Comparison of ENCODE assay signal across 19 cellular contexts in the genomic region with DNA sequence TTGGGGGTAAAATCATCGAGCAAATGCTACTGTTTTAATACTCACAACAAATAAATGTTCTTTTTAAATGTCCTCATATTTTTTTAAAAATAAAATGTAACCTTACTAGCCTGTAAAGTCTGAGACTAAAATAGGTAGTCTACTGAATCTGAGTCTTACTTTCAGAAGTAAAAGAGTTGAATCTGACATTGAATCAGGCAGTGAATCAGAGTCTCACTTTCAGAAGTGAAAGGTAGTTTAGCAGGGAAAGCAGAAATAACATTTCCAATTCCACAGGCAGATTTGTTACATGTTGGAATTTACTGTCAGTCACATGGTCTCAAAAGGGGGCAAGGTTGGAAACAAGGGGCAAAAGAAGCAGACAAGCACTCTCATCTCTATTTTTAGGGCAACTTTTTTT.
DNase-seq lines count a peak whose midpoint lies in the region; ATAC-seq, FAIRE-seq and TF ChIP-seq lines count a peak whose summit lies in the region.
"Had no signal": no experiment of that assay in that cellular context is flagged by ENCODE, and none has a peak within 500 bp of the region (broad histone marks: within the 10 kb centered on the region; RNA-seq: fewer than 3 reads in every experiment).

No MANE protein-coding gene starts in this region.

- H3K9me3 Mint-ChIP-seq in naive thymus-derived CD8-positive, alpha-beta T cell: no peaks in the 10 kb centered on the region
- H3K9me3 Mint-ChIP-seq: activated naive CD4-positive, alpha-beta T cell treated with anti-CD3 and anti-CD28 coated beads, Interleukin-2, amount 10 ng/mL, durations not matched to agents 7 days and 5 days; effector memory CD8-positive, alpha-beta T cell had no signal

- no TSS peak for BruUV-seq in GM12878 (replicated peaks; lab: Mats Ljungman, UMichigan)

- RAD21 ChIA-PET in GM12878 (lab: Charles Lee; ENCODE audit: unreplicated experiment): interaction anchor here (1.0 to 1.9 kb wide), 3 partner anchors 14 to 305 kb away, joined by 3 to 6 read pairs (median 4); no protein-coding TSS in a partner anchor

- H3K27ac Mint-ChIP-seq in naive thymus-derived CD8-positive, alpha-beta T cell: no peak overlapping the region
- H3K27ac Mint-ChIP-seq: activated naive CD4-positive, alpha-beta T cell treated with anti-CD3 and anti-CD28 coated beads, Interleukin-2, amount 10 ng/mL, durations not matched to agents 7 days and 5 days; effector memory CD8-positive, alpha-beta T cell had no signal

- no peak for TF ChIP-seq EP300 in GM12878 (IDR thresholded peaks at IDR 0.05; ENCODE audit: borderline replicate concordance in 1 of 2, control insufficient read depth in 1 of 2, low read depth in 2 of 2, low read length in 2 of 2)

- H2AFZ ChIP-seq in GM12878 (ENCODE audit: control insufficient read depth, low read depth, low read length): no peak overlapping the region

- H3K4me2 ChIP-seq in GM12878 (ENCODE audit: control insufficient read depth, insufficient read depth): no peak overlapping the region
- H3K4me2 ChIP-seq: smooth muscle cell had no signal

- peaks cover 4 to 39% (median 25%) of the 10 kb centered on the region in 3 donors for H3K36me3 Mint-ChIP-seq in naive thymus-derived CD8-positive, alpha-beta T cell

- H3K4me3 ChIP-seq in GM12878: no peak overlapping the region
- H3K4me3 ChIP-seq in small intestine (ENCODE audit: low read depth in 1 of 2, low read length in 2 of 2): no peak overlapping the region
- H3K4me3 ChIP-seq: smooth muscle cell had no signal

- H3K4me1 ChIP-seq in GM12878 (ENCODE audit: control insufficient read depth, insufficient read depth, low read length) (peaks cover 14% of the 10 kb centered on the region), small intestine (ENCODE audit: control insufficient read depth in 2 of 2, insufficient read depth in 1 of 2, low read depth in 1 of 2, low read length in 1 of 2) (no peaks in the 10 kb centered on the region)

- H3K27me3 ChIP-seq in GM12878 (replicated peaks in 1 of 2; ENCODE audit: control insufficient read depth in 2 of 2, insufficient read depth in 2 of 2, low read length in 1 of 2) (no peaks in the 10 kb centered on the region), small intestine (ENCODE audit: control insufficient read depth in 2 of 2, insufficient read depth in 2 of 2, low read length in 2 of 2) (no peaks in the 10 kb centered on the region)

- H3K4me1 Mint-ChIP-seq in naive thymus-derived CD8-positive, alpha-beta T cell: peaks cover 0 to 1% (median 0%) of the 10 kb centered on the region in 4 donors
- H3K4me1 Mint-ChIP-seq: activated naive CD4-positive, alpha-beta T cell treated with anti-CD3 and anti-CD28 coated beads, Interleukin-2, amount 10 ng/mL, durations not matched to agents 7 days and 5 days had no signal

- H3K79me2 ChIP-seq in GM12878 (ENCODE audit: control insufficient read depth, insufficient read depth, low read length): no peaks in the 10 kb centered on the region

- in situ Hi-C loops in GM12878 (cut with MboI): no loop called here

- H4K20me1 ChIP-seq in GM12878 (ENCODE audit: control insufficient read depth, insufficient read depth): no peaks in the 10 kb centered on the region

- 100% methylated on average over 1 of the region's 1 CpG for WGBS in GM12878 (ENCODE audit: insufficient coverage, insufficient replicate concordance, low lambda C conversion rate, missing lambda C conversion rate)
- 92 to 100% (median 95%) methylated on average over 1 of the region's 1 CpG for WGBS in small intestine, 3 donors

- H3K36me3 ChIP-seq in GM12878 (ENCODE audit: control insufficient read depth in 2 of 2, insufficient read depth in 2 of 2, low read length in 1 of 2) (no peaks in the 10 kb centered on the region), small intestine (ENCODE audit: control insufficient read depth in 2 of 2, insufficient read depth in 2 of 2, low read length in 2 of 2) (no peaks in the 10 kb centered on the region)

- TF ChIP-seq RAD21 in GM12878 (IDR thresholded peaks at IDR 0.05; ENCODE audit: insufficient read depth, low read depth, low read length): no peak

- no peak overlapping the region for H3K4me3 Mint-ChIP-seq in naive thymus-derived CD8-positive, alpha-beta T cell
- H3K4me3 Mint-ChIP-seq: activated naive CD4-positive, alpha-beta T cell treated with anti-CD3 and anti-CD28 coated beads, Interleukin-2, amount 10 ng/mL, durations not matched to agents 7 days and 5 days; effector memory CD8-positive, alpha-beta T cell had no signal

- H3K27me3 Mint-ChIP-seq in naive thymus-derived CD8-positive, alpha-beta T cell: no peaks in the 10 kb centered on the region
- H3K27me3 Mint-ChIP-seq: activated naive CD4-positive, alpha-beta T cell treated with anti-CD3 and anti-CD28 coated beads, Interleukin-2, amount 10 ng/mL, durations not matched to agents 7 days and 5 days; effector memory CD8-positive, alpha-beta T cell had no signal

- SMC1A ChIA-PET in GM12878 (lab: Charles Lee; ENCODE audit: uncharacterized antibody, unreplicated experiment): interaction anchor here (1.0 kb wide), 1 partner anchor 11 kb away, joined by 5 read pairs; no protein-coding TSS in a partner anchor

- intact Hi-C loops in GM12878 (cut with micrococcal nuclease; ENCODE audit: unreplicated experiment): no loop called here

- TF ChIP-seq CTCF in GM12878 (IDR thresholded peaks at IDR 0.05 in 2 of 3, conservative IDR thresholded peaks at IDR 0.05 in 1 of 3; ENCODE audit: control insufficient read depth in 2 of 3, extremely low read depth in 1 of 3, insufficient read depth in 1 of 3, low read depth in 3 of 3, low read length in 3 of 3): no peak

- FAIRE-seq in GM12878 (lab: Jason Lieb, UNC) (peak; percentile 49), small intestine (lab: Jason Lieb, UNC) (no peak)

- no peak for TF ChIP-seq POLR2A in GM12878 (IDR thresholded peaks at IDR 0.05; ENCODE audit: low read depth, low read length)

- ATAC-seq in GM18868 (IDR thresholded peaks at IDR 0.05; ENCODE audit: unreplicated experiment) (peak; percentile 69), GM21447 (IDR thresholded peaks at IDR 0.05; ENCODE audit: unreplicated experiment) (peak; percentile 62), HG02981 (IDR thresholded peaks at IDR 0.05; ENCODE audit: unreplicated experiment) (peak; percentile 52), GM12878 (peak; percentile 72)
- no peak for ATAC-seq in naive thymus-derived CD8-positive, alpha-beta T cell
- ATAC-seq: effector memory CD8-positive, alpha-beta T cell had no signal

- POLR2A ChIA-PET in GM12878 (lab: Charles Lee): no interaction called here
- POLR2A ChIA-PET in naive thymus-derived CD8-positive, alpha-beta T cell (lab: Charles Lee): no interaction called here

- H3K9ac ChIP-seq in GM12878 (ENCODE audit: control insufficient read depth, insufficient read depth, low read length): no peak overlapping the region

- no peak overlapping the region for H3K27ac ChIP-seq in GM12878 (ENCODE audit: control insufficient read depth, insufficient read depth)
- H3K27ac ChIP-seq in small intestine (ENCODE audit: low read depth in 1 of 2, low read length in 1 of 2): no peak overlapping the region
- H3K27ac ChIP-seq: HL-60 had no signal

- H3K9me3 ChIP-seq in GM12878 (replicated peaks; ENCODE audit: control insufficient read depth, insufficient read depth, low read length) (no peaks in the 10 kb centered on the region), small intestine (ENCODE audit: control insufficient read depth, low read depth) (no peaks in the 10 kb centered on the region)

- DNase-seq in GM12878 (ENCODE audit: low read depth, low spot score): no peak
- DNase-seq in naive thymus-derived CD8-positive, alpha-beta T cell: no peak
- DNase-seq in small intestine: no peak
- DNase-seq in HuH-7.5 (ENCODE audit: low spot score): no peak
- DNase-seq in mucosa of gallbladder (ENCODE audit: low spot score): no peak
- DNase-seq: activated naive CD4-positive, alpha-beta T cell treated with anti-CD3 and anti-CD28 coated beads, Interleukin-2, amount 10 ng/mL, durations not matched to agents 7 days and 5 days; C1 segment of cervical spinal cord; caudate nucleus; effector memory CD8-positive, alpha-beta T cell; foreskin melanocyte; H7; NCI-H2029; NCI-H774; T-helper 9 cell had no signal

- CTCF ChIA-PET in GM12878 (lab: Yijun Ruan, JAX): interaction anchor here (0.9 to 3.4 kb wide), 3 partner anchors 12 to 354 kb away, joined by 3 to 32 read pairs (median 4); no protein-coding TSS in a partner anchor

TF ChIP-seq in GM12878, 131 proteins besides CTCF, POLR2A, EP300 and RAD21 (continues in another document):
- TF ChIP-seq SMAD1 (IDR thresholded peaks at IDR 0.05; ENCODE audit: low read depth, partially characterized antibody) (no peak), SREBF2 (IDR thresholded peaks at IDR 0.05; ENCODE audit: low read length) (no peak), SUZ12 (IDR thresholded peaks at IDR 0.05; ENCODE audit: unreplicated experiment) (no peak), IKZF1 (conservative IDR thresholded peaks at IDR 0.05) (no peak), BCL11A (IDR thresholded peaks at IDR 0.05; ENCODE audit: low read depth, low read length) (no peak), LARP7 (IDR thresholded peaks at IDR 0.05) (no peak), ATF7 (IDR thresholded peaks at IDR 0.05; ENCODE audit: low read depth) (no peak), JUND (IDR thresholded peaks at IDR 0.05; ENCODE audit: low read depth, low read length) (no peak)
- TF ChIP-seq, protein P1, sequence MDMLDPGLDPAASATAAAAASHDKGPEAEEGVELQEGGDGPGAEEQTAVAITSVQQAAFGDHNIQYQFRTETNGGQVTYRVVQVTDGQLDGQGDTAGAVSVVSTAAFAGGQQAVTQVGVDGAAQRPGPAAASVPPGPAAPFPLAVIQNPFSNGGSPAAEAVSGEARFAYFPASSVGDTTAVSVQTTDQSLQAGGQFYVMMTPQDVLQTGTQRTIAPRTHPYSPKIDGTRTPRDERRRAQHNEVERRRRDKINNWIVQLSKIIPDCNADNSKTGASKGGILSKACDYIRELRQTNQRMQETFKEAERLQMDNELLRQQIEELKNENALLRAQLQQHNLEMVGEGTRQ (IDR thresholded peaks at IDR 0.05; ENCODE audit: borderline replicate concordance, low read depth, low read length): no peak
- TF ChIP-seq, protein P2, sequence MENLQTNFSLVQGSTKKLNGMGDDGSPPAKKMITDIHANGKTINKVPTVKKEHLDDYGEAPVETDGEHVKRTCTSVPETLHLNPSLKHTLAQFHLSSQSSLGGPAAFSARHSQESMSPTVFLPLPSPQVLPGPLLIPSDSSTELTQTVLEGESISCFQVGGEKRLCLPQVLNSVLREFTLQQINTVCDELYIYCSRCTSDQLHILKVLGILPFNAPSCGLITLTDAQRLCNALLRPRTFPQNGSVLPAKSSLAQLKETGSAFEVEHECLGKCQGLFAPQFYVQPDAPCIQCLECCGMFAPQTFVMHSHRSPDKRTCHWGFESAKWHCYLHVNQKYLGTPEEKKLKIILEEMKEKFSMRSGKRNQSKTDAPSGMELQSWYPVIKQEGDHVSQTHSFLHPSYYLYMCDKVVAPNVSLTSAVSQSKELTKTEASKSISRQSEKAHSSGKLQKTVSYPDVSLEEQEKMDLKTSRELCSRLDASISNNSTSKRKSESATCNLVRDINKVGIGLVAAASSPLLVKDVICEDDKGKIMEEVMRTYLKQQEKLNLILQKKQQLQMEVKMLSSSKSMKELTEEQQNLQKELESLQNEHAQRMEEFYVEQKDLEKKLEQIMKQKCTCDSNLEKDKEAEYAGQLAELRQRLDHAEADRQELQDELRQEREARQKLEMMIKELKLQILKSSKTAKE (IDR thresholded peaks at IDR 0.05; ENCODE audit: low read depth, poor library complexity, severe bottlenecking): no peak

Comparison
In these comparisons a context has a peak if more than half of its experiments do, and no peak if none do; other contexts are left out.
1. ATAC-seq: peak in GM18868 (single experiment), GM21447 (single experiment), HG02981 (single experiment) and GM12878 (single experiment); none in naive thymus-derived CD8-positive, alpha-beta T cell (0 of 2).